9 cellular contexts compared by ENCODE assay signal in genomic region chr17:17663160-17664072, GRCh38. TPM values are rescaled to one million over a fixed set of nuclear protein-coding genes. Genes with fewer than 3 reads are reported as not detected.
DNase-seq lines count a peak whose midpoint lies in the region; ATAC-seq and TF ChIP-seq lines count a peak whose summit lies in the region.
"Had no signal": no experiment of that assay in that cellular context is flagged by ENCODE, and none has a peak within 500 bp of the region (broad histone marks: within the 10 kb centered on the region; RNA-seq: fewer than 3 reads in every experiment).

No MANE protein-coding gene starts in this region.

- in situ Hi-C loops in Caki2 (cut with HindIII; ENCODE audit: low pct_unique_long_range_greater_than_20kb, low sequenced_read_pairs) = no loop called here

- intact Hi-C loops in prostate gland (cut with DNase I) = no loop called here

- H3K27me3 ChIP-seq in adipocyte (replicated peaks; ENCODE audit: control insufficient read depth, insufficient read depth, low read length) (peaks cover 8% of the 10 kb centered on the region), prostate gland (replicated peaks; ENCODE audit: insufficient read depth) (no peaks in the 10 kb centered on the region)

- no peak for TF ChIP-seq POLR2A in prostate gland (IDR thresholded peaks at IDR 0.05)

- H3K27me3 Mint-ChIP-seq in T-cell (no peaks in the 10 kb centered on the region), immature natural killer cell (ENCODE audit: low read depth in 3 of 3) (peaks cover 11 to 14% (median 13%) of the 10 kb centered on the region in 3 donors)

- H3K4me3 Mint-ChIP-seq in T-cell (peak overlapping the region in 2 of 3 donors; percentile 4 to 27), immature natural killer cell (peak overlapping the region; percentile 42 to 65 (median 56))

- peaks cover 14 to 20% (median 15%) of the 10 kb centered on the region in 3 donors for H3K4me1 Mint-ChIP-seq in T-cell
- peaks cover 18 to 22% of the 10 kb centered on the region in 2 donors for H3K4me1 Mint-ChIP-seq in immature natural killer cell

- no peak overlapping the region for H3K4me3 ChIP-seq in adipocyte (ENCODE audit: low read length)
- H3K4me3 ChIP-seq in prostate gland = no peak overlapping the region
- H3K4me3 ChIP-seq: SK-N-MC had no signal

- H3K36me3 ChIP-seq in adipocyte (ENCODE audit: control insufficient read depth, insufficient read depth, low read length, severe bottlenecking) (no peaks in the 10 kb centered on the region), prostate gland (no peaks in the 10 kb centered on the region)

- H3K9me3 Mint-ChIP-seq in T-cell = peaks cover 5 to 15% (median 10%) of the 10 kb centered on the region in 3 donors
- peaks cover 0 to 11% (median 7%) of the 10 kb centered on the region in 6 donors for H3K9me3 Mint-ChIP-seq in immature natural killer cell

- H3K9me3 ChIP-seq in adipocyte (ENCODE audit: control insufficient read depth, low read length) (peaks cover 15% of the 10 kb centered on the region), prostate gland (no peaks in the 10 kb centered on the region)

- ATAC-seq in GM21367 (IDR thresholded peaks at IDR 0.05; ENCODE audit: unreplicated experiment) = peak; percentile 63
- ATAC-seq in T-cell (replicated peaks in 1 of 4) = peak; percentile 95 to 97 (median 96)

- POLR2A ChIA-PET in T-cell (lab: Charles Lee) = interaction anchor here (0.6 kb wide), 2 partner anchors 32 to 626 kb away, joined by 3 to 4 read pairs; no protein-coding TSS in a partner anchor

- TF ChIP-seq CTCF in prostate gland (IDR thresholded peaks at IDR 0.05) = no peak

- H3K27ac Mint-ChIP-seq in T-cell (peak overlapping the region; percentile 4 to 56), immature natural killer cell (peak overlapping the region; percentile 88 to 95 (median 92))

- 31% methylated on average over 19 of the region's 19 CpGs for WGBS in prostate gland

- DNase-seq in Caki2 (ENCODE audit: low read depth) (peak; percentile 82), HT-29 (ENCODE audit: low spot score) (peak; percentile 22), T-cell (peak; percentile 35 to 88 (median 75)), adipocyte (ENCODE audit: low read depth) (peak; percentile 89), immature natural killer cell (peak; percentile 94 to 96 (median 96)), prostate gland (ENCODE audit: low spot score) (no peak)
- peak; percentile 77 for DNase-seq in stimulated activated CD4-positive, alpha-beta T cell treated with anti-CD3 and anti-CD28 coated beads, Interleukin-4, amount 100 ng/mL, for 24 hours

- H3K27ac ChIP-seq in prostate gland = no peak overlapping the region
- H3K27ac ChIP-seq: SK-N-MC had no signal

- H3K4me1 ChIP-seq in adipocyte (ENCODE audit: control insufficient read depth, insufficient read depth, low read length) = peaks cover 4% of the 10 kb centered on the region
- H3K4me1 ChIP-seq in prostate gland (replicated peaks) = no peaks in the 10 kb centered on the region

- H3K36me3 Mint-ChIP-seq in T-cell (no peaks in the 10 kb centered on the region), immature natural killer cell (no peaks in the 10 kb centered on the region)

- CTCF ChIA-PET in T-cell (lab: Charles Lee) = no interaction called here

- H3K9ac ChIP-seq in adipocyte (ENCODE audit: low read length) = no peak overlapping the region

RNA-seq across cellular contexts. Expression of gene RAI1, which starts 17.8 kb away (rescaled TPM):
- total RNA-seq in Caki2 (2014; rRNA removed; shearing (Covaris generic); ENCODE audit: low replicate concordance) = 7.6 and 14.8 TPM in 2 replicates
- total RNA-seq in HT-29 (2014; rRNA removed; shearing (Covaris generic)) = 35.4 and 37.8 TPM in 2 replicates
- total RNA-seq in T-cell (10 to 100 TPM; 20.1 to 31.2 (median 24.5) TPM), prostate gland (10 to 100 TPM; 69.2 to 71.0 TPM)
- 1 to 10 TPM; 1.5 to 6.2 (median 2.0) TPM for polyA plus RNA-seq in immature natural killer cell
